1 cellular context compared by ENCODE assay signal in the genomic region with DNA sequence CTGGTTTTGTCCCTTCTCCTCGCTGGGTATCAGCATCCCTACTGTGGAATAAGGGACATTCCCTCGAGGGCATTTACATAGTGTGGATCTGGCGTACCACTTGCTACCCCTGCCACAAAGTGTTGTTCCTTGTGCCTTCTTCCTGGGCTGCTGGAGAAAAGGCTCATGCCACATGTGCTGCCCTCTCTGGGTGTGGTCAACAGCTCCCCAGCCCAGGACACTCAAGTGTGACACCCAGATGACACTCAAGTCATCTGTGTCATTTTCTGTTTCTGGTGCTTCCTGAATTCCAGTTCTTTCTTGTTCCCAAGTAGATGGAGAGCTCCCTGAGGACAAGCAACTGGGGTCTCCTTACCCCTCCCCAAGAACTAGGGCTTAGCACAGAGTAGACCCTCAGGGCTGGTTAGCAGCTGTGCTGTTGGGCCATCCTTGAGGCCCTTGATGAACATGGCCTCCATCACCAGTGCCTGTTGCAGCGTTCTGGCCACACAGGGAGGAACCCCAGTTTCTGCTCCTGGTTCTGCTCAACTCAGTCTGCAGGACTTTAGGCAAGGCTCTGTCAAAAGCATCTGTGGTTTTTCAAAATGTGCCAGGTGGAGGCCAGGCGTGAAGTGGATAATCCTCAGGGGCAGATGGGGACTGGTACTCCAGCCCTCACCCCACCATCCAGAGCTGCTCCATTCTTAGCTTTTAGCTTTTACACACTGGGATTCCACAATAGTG.
TF ChIP-seq lines count a peak whose summit lies in the region.

No MANE protein-coding gene starts in this region.

TF ChIP-seq in endothelial cell of umbilical vein, 7 proteins besides CTCF, POLR2A, EP300 and RAD21 (continued from another document):
- no peak for TF ChIP-seq JUN (IDR thresholded peaks at IDR 0.05; ENCODE audit: borderline replicate concordance, insufficient read depth, insufficient read length, low read depth)
